In the genomic region with DNA sequence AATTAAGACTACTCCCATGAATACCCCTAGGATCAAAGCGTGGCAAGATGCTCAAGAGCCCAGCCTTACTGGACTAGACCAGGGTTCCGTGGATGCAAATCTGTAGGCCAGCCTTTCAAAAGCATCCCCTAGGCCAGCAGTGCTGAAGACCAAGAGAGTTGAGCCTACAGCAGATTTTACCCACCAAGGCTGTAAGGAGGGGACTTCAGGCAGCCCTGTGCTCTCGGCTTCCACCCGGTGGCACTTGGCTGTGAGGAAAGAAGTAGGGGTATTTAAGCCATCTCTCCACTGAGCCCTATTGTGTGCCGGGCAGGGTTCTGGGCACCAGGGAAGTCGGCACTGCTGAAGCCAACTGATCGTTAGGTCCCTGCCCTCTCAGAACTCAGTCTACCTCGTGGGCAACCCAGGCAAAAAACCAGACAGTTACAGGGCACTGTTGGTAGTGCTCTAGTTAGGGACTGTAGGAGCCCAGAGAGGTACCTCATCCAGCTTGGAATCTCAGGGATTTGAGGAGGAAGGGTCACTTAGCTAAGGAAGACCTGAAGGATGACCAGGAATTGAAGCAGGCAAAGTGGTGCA, we compare ENCODE assay signal across 11 cellular contexts. TPM values are rescaled to one million over a fixed set of nuclear protein-coding genes. Genes with fewer than 3 reads are reported as not detected.
DNase-seq lines count a peak whose midpoint lies in the region; FAIRE-seq and TF ChIP-seq lines count a peak whose summit lies in the region.
"Had no signal": no experiment of that assay in that cellular context is flagged by ENCODE, and none has a peak within 500 bp of the region (broad histone marks: within the 10 kb centered on the region; RNA-seq: fewer than 3 reads in every experiment).

No MANE protein-coding gene starts in this region.

- intact Hi-C loops in activated naive CD4-positive, alpha-beta T cell treated with anti-CD3 and anti-CD28 coated beads for 36 hours (cut with micrococcal nuclease), result loop anchor here (1.0 to 2.0 kb wide), 3 partner anchors 37 to 101 kb away; a partner anchor contains a TSS
- intact Hi-C loops in activated CD4-positive, alpha-beta memory T cell treated with anti-CD3 and anti-CD28 coated beads for 36 hours (cut with micrococcal nuclease), result loop anchor here (1.0 kb wide), 2 partner anchors 8 to 101 kb away; no protein-coding TSS in a partner anchor
- intact Hi-C loops in kidney (cut with DNase I), result loop anchor here (5.0 kb wide), 1 partner anchor 98 kb away; no protein-coding TSS in a partner anchor
- intact Hi-C loops in stomach (cut with DNase I; ENCODE audit: low total_unique reads), result loop anchor here (5.0 kb wide), 2 partner anchors 38 to 98 kb away; no protein-coding TSS in a partner anchor

- H3K27ac Mint-ChIP-seq in activated naive CD4-positive, alpha-beta T cell treated with anti-CD3 and anti-CD28 coated beads for 36 hours, result peak overlapping the region; percentile 82
- peak overlapping the region; percentile 28 for H3K27ac Mint-ChIP-seq in activated CD4-positive, alpha-beta memory T cell treated with anti-CD3 and anti-CD28 coated beads for 36 hours

- H3K27me3 Mint-ChIP-seq in activated naive CD4-positive, alpha-beta T cell treated with anti-CD3 and anti-CD28 coated beads for 36 hours (ENCODE audit: low read depth), result no peaks in the 10 kb centered on the region
- H3K27me3 Mint-ChIP-seq in activated CD4-positive, alpha-beta memory T cell treated with anti-CD3 and anti-CD28 coated beads for 36 hours, result no peaks in the 10 kb centered on the region

- no peak for DNase-seq in activated naive CD4-positive, alpha-beta T cell treated with anti-CD3 and anti-CD28 coated beads for 36 hours
- DNase-seq in activated naive CD4-positive, alpha-beta T cell (lab: John Stamatoyannopoulos, UW), result no peak
- peak; percentile 9 for DNase-seq in activated CD4-positive, alpha-beta memory T cell treated with anti-CD3 and anti-CD28 coated beads for 36 hours
- DNase-seq in kidney (peak; percentile 46), stomach (peak; percentile 19), SK-N-DZ (ENCODE audit: low spot score) (no peak), NCI-H1436 (lab: John Stamatoyannopoulos, UW) (no peak), EL (no peak)
- DNase-seq: activated gamma-delta T cell, NCI-H2227 treated with DMSO at 0.1 percent for 48 hours had no signal

- peaks cover 70% of the 10 kb centered on the region for H3K36me3 Mint-ChIP-seq in activated naive CD4-positive, alpha-beta T cell treated with anti-CD3 and anti-CD28 coated beads for 36 hours (ENCODE audit: low read depth)
- peaks cover 65% of the 10 kb centered on the region for H3K36me3 Mint-ChIP-seq in activated CD4-positive, alpha-beta memory T cell treated with anti-CD3 and anti-CD28 coated beads for 36 hours

- no peak overlapping the region for H3K9ac ChIP-seq in kidney (ENCODE audit: low read length in 2 of 2)

- no peak for TF ChIP-seq POLR2A in stomach (IDR thresholded peaks at IDR 0.05)

- POLR2A ChIA-PET in activated CD4-positive, alpha-beta memory T cell treated with anti-CD3 and anti-CD28 coated beads for 36 hours (lab: Charles Lee), result interaction anchor here (1.3 to 6.4 kb wide), 7 partner anchors 11 to 137 kb away, joined by 3 to 43 read pairs (median 5); a partner anchor contains a TSS

- WGBS in stomach, 5 donors, result 88 to 96% (median 92%) methylated on average over 8 of the region's 8 CpGs

- H3K4me1 Mint-ChIP-seq in activated naive CD4-positive, alpha-beta T cell treated with anti-CD3 and anti-CD28 coated beads for 36 hours (ENCODE audit: low read depth), result peaks cover 67% of the 10 kb centered on the region
- H3K4me1 Mint-ChIP-seq in activated CD4-positive, alpha-beta memory T cell treated with anti-CD3 and anti-CD28 coated beads for 36 hours (ENCODE audit: low read depth), result peaks cover 59% of the 10 kb centered on the region

- H3K4me3 Mint-ChIP-seq in activated naive CD4-positive, alpha-beta T cell treated with anti-CD3 and anti-CD28 coated beads for 36 hours, result no peak overlapping the region
- H3K4me3 Mint-ChIP-seq in activated CD4-positive, alpha-beta memory T cell treated with anti-CD3 and anti-CD28 coated beads for 36 hours, result no peak overlapping the region

- no peak for TF ChIP-seq EP300 in stomach (IDR thresholded peaks at IDR 0.05)

- H3K4me3 ChIP-seq in kidney (ENCODE audit: low read length in 2 of 2) (no peak overlapping the region), stomach (no peak overlapping the region)
- H3K4me3 ChIP-seq: heart left ventricle had no signal

- TF ChIP-seq CTCF in kidney (IDR thresholded peaks at IDR 0.05; ENCODE audit: borderline replicate concordance, extremely low read depth, insufficient read depth), result no peak
- TF ChIP-seq CTCF in stomach (IDR thresholded peaks at IDR 0.05), result no peak

- no peaks in the 10 kb centered on the region for H3K9me3 Mint-ChIP-seq in activated naive CD4-positive, alpha-beta T cell treated with anti-CD3 and anti-CD28 coated beads for 36 hours
- H3K9me3 Mint-ChIP-seq in activated CD4-positive, alpha-beta memory T cell treated with anti-CD3 and anti-CD28 coated beads for 36 hours, result no peaks in the 10 kb centered on the region

- CTCF ChIA-PET in activated naive CD4-positive, alpha-beta T cell treated with anti-CD3 and anti-CD28 coated beads for 36 hours (lab: Charles Lee), result interaction anchor here (0.7 to 25.6 kb wide), 26 partner anchors 8 to 150 kb away, joined by 3 to 593 read pairs (median 6); a partner anchor contains a TSS
- CTCF ChIA-PET in activated CD4-positive, alpha-beta memory T cell treated with anti-CD3 and anti-CD28 coated beads for 36 hours (lab: Charles Lee), result interaction anchor here (0.7 to 28.4 kb wide), 27 partner anchors 10 to 414 kb away, joined by 3 to 981 read pairs (median 8); a partner anchor contains a TSS

- H3K27me3 ChIP-seq in stomach, result no peaks in the 10 kb centered on the region
- H3K27me3 ChIP-seq: heart left ventricle had no signal

- H3K36me3 ChIP-seq in kidney (ENCODE audit: control insufficient read depth in 1 of 2, insufficient read depth in 2 of 2, low read length in 2 of 2) (peaks cover 7 to 12% of the 10 kb centered on the region in 2 donors), stomach (peaks cover 14 to 87% (median 83%) of the 10 kb centered on the region in 4 donors)

- FAIRE-seq in kidney (lab: Jason Lieb, UNC), result no peak

- H3K4me1 ChIP-seq in kidney (ENCODE audit: control insufficient read depth in 1 of 2, insufficient read depth in 1 of 2, low read depth in 1 of 2, low read length in 2 of 2), result peaks cover 0 to 4% of the 10 kb centered on the region in 2 donors
- H3K4me1 ChIP-seq in stomach, result peaks cover 0 to 25% (median 8%) of the 10 kb centered on the region in 4 donors

- H3K9me3 ChIP-seq in kidney (ENCODE audit: control insufficient read depth in 1 of 2, low read length in 2 of 2) (no peaks in the 10 kb centered on the region), stomach (no peaks in the 10 kb centered on the region)
- H3K9me3 ChIP-seq: heart left ventricle had no signal

- H3K27ac ChIP-seq in kidney (ENCODE audit: low read depth in 2 of 2, low read length in 2 of 2) (no peak overlapping the region), stomach (no peak overlapping the region)

RNA-seq across cellular contexts. Expression of a gene that starts 25.5 kb away (rescaled TPM):
- total RNA-seq in activated naive CD4-positive, alpha-beta T cell treated with anti-CD3 and anti-CD28 coated beads for 36 hours, result 10 to 100 TPM; 87.9 to 92.3 TPM
- 10 to 100 TPM; 59.3 to 65.6 TPM for total RNA-seq in activated CD4-positive, alpha-beta memory T cell treated with anti-CD3 and anti-CD28 coated beads for 36 hours
- total RNA-seq in kidney (15.6 TPM), stomach (10 to 100 TPM in 1 of 5 donors, 1 to 10 TPM in 3, not detected in 1; 4.6 to 13.3 (median 7.6) TPM)
- polyA plus RNA-seq in kidney (ENCODE audit: insufficient read depth, low read depth, low replicate concordance) (1.2 TPM), stomach (1 to 10 TPM; 3.7 to 8.0 (median 5.0) TPM)
- 5.0 and 5.5 TPM in 2 replicates for polyA plus RNA-seq in SK-N-DZ (2014; cell fraction: cytosol; rRNA removed)
- 9.4 and 10.4 TPM in 2 replicates for polyA plus RNA-seq in SK-N-DZ (2014; cell fraction: nucleus; rRNA removed)

RNA-seq across cellular contexts. Expression of a gene that starts 36.8 kb away (rescaled TPM):
- 100 to 1,000 TPM; 307 to 309 TPM for total RNA-seq in activated naive CD4-positive, alpha-beta T cell treated with anti-CD3 and anti-CD28 coated beads for 36 hours
- 100 to 1,000 TPM; 284 to 286 TPM for total RNA-seq in activated CD4-positive, alpha-beta memory T cell treated with anti-CD3 and anti-CD28 coated beads for 36 hours
- total RNA-seq in kidney (380 TPM), stomach (100 to 1,000 TPM in 3 of 5 donors, 10 to 100 TPM in 2; 18.1 to 163 (median 126) TPM)
- polyA plus RNA-seq in kidney (ENCODE audit: insufficient read depth, low read depth, low replicate concordance) (848 TPM), stomach (100 to 1,000 TPM; 233 to 590 (median 480) TPM)
- polyA plus RNA-seq in SK-N-DZ (2014; cell fraction: cytosol; rRNA removed), result 635 and 699 TPM in 2 replicates
- 270 and 380 TPM in 2 replicates for polyA plus RNA-seq in SK-N-DZ (2014; cell fraction: nucleus; rRNA removed)

Comparison
In these comparisons a context has a peak if more than half of its experiments do, and no peak if none do; other contexts are left out.
1. DNase-seq: peak in activated CD4-positive, alpha-beta memory T cell treated with anti-CD3 and anti-CD28 coated beads for 36 hours (single experiment), kidney (single experiment) and stomach (single experiment); none in activated naive CD4-positive, alpha-beta T cell treated with anti-CD3 and anti-CD28 coated beads for 36 hours (single experiment), activated naive CD4-positive, alpha-beta T cell (0 of 4), SK-N-DZ (single experiment), NCI-H1436 (single experiment) and EL (single experiment).